ENCODE assay signal across 2 cellular contexts in genomic region chr1:1046243-1046642, GRCh38.
TF ChIP-seq lines count a peak whose summit lies in the region.

No MANE protein-coding gene starts in this region.

TF ChIP-seq in HCT116, 20 proteins besides CTCF, POLR2A, EP300 and RAD21:
- TF ChIP-seq EZH2phosphoT487 (IDR thresholded peaks at IDR 0.05; ENCODE audit: borderline replicate concordance) = no peak
- TF ChIP-seq SP1 (IDR thresholded peaks at IDR 0.05; ENCODE audit: low read depth) = no peak
- no peak for TF ChIP-seq SRF (IDR thresholded peaks at IDR 0.05; ENCODE audit: low read depth)
- TF ChIP-seq JUND (IDR thresholded peaks at IDR 0.05) = no peak
- TF ChIP-seq ELF1 (IDR thresholded peaks at IDR 0.05; ENCODE audit: borderline replicate concordance, low read depth) = no peak
- TF ChIP-seq, protein P1, sequence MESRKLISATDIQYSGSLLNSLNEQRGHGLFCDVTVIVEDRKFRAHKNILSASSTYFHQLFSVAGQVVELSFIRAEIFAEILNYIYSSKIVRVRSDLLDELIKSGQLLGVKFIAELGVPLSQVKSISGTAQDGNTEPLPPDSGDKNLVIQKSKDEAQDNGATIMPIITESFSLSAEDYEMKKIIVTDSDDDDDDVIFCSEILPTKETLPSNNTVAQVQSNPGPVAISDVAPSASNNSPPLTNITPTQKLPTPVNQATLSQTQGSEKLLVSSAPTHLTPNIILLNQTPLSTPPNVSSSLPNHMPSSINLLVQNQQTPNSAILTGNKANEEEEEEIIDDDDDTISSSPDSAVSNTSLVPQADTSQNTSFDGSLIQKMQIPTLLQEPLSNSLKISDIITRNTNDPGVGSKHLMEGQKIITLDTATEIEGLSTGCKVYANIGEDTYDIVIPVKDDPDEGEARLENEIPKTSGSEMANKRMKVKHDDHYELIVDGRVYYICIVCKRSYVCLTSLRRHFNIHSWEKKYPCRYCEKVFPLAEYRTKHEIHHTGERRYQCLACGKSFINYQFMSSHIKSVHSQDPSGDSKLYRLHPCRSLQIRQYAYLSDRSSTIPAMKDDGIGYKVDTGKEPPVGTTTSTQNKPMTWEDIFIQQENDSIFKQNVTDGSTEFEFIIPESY (IDR thresholded peaks at IDR 0.05; ENCODE audit: extremely low read depth, insufficient replicate concordance, low read length) = no peak
- no peak for TF ChIP-seq POLR2AphosphoS5 (IDR thresholded peaks at IDR 0.05; ENCODE audit: low read depth, low read length)
- TF ChIP-seq CEBPB (IDR thresholded peaks at IDR 0.05; ENCODE audit: low read depth) = no peak
- no peak for TF ChIP-seq FOSL1 (IDR thresholded peaks at IDR 0.05; ENCODE audit: low read depth)
- TF ChIP-seq EGR1 (IDR thresholded peaks at IDR 0.05; ENCODE audit: low read depth) = no peak
- TF ChIP-seq ATF3 (IDR thresholded peaks at IDR 0.05) = no peak
- TF ChIP-seq YY1 (IDR thresholded peaks at IDR 0.05; ENCODE audit: extremely low read depth, insufficient replicate concordance, low read depth, low read length) = no peak
- TF ChIP-seq SIN3A (IDR thresholded peaks at IDR 0.05; ENCODE audit: low read depth) = no peak
- TF ChIP-seq CBX3 (IDR thresholded peaks at IDR 0.05; ENCODE audit: low read depth) = no peak
- TF ChIP-seq ZFX (IDR thresholded peaks at IDR 0.05) = no peak
- TF ChIP-seq TCF7L2 (IDR thresholded peaks at IDR 0.05; ENCODE audit: borderline replicate concordance, extremely low read depth, insufficient read depth, insufficient read length) = no peak
- TF ChIP-seq, protein P2, sequence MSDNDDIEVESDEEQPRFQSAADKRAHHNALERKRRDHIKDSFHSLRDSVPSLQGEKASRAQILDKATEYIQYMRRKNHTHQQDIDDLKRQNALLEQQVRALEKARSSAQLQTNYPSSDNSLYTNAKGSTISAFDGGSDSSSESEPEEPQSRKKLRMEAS (IDR thresholded peaks at IDR 0.05) = no peak
- no peak for TF ChIP-seq EZH2 (IDR thresholded peaks at IDR 0.05)

TF ChIP-seq in K562, 482 proteins besides CTCF, POLR2A, EP300 and RAD21:
- no peak for TF ChIP-seq ZNF445 (CRISPR knock-in tag; IDR thresholded peaks at IDR 0.05; ENCODE audit: low read depth)
- no peak for TF ChIP-seq CBX2 (IDR thresholded peaks at IDR 0.05; ENCODE audit: insufficient read depth, low read length, poor library complexity, severe bottlenecking)
- TF ChIP-seq CEBPB (tag; IDR thresholded peaks at IDR 0.05) = no peak
- no peak for TF ChIP-seq TCF7 (IDR thresholded peaks at IDR 0.05; ENCODE audit: borderline replicate concordance)
- TF ChIP-seq DEAF1 (CRISPR knock-in tag; IDR thresholded peaks at IDR 0.05) = no peak
- TF ChIP-seq RCOR1 (IDR thresholded peaks at IDR 0.05; ENCODE audit: borderline replicate concordance in 1 of 2, low read depth in 2 of 2, low read length in 2 of 2) = no peak
